In the genomic region with DNA sequence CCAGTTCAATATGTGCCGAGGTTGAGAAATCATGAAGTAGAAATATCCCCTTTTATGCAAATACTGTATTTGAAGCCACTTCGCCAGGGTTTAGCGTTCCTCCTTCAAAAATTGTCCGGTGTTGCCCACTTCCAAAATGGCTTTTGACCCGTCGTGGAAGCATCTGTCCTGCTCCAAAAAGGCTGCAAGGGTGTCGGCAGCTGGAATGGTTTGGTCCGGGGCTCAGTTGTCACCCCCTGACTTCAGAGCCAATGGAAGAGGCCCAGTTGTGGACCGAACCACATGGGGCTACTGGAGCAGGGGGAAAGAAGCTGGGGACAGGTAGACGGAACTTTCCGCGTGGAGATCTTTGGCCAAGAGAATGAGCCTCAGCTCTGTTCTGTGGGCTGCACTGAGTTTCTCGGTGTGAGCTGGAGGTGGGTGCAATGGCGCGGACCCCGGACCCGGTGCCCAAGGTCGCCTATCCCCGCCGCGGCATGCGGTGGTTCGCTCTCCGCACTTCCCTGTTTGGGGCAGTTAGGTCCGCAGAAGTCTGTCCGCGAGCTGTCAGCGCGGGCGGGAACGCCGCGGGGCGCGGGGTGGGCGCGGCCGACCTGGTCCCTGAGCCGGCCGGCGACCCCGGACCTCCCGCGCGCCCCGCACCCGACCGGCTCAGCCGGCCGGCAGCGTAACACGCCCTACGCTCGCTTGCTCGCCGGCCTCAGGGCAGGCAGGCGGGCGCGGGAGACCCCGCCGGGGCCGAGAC, we compare ENCODE assay signal across 1 cellular context.
TF ChIP-seq lines count a peak whose summit lies in the region.

ANKRD13A (plus strand) TSS at position 527 of the 745 bp plus-strand sequence. CDS start 259 bp downstream, outside the sequence.

TF ChIP-seq in HepG2, 621 proteins besides CTCF, POLR2A, EP300 and RAD21 (continued from another document and continues in another):
- TF ChIP-seq RERE (CRISPR knock-in tag; IDR thresholded peaks at IDR 0.05; ENCODE audit: low read depth) = no peak
- no peak for TF ChIP-seq ZFP36L1 (CRISPR knock-in tag; IDR thresholded peaks at IDR 0.05)
- TF ChIP-seq, protein P1, sequence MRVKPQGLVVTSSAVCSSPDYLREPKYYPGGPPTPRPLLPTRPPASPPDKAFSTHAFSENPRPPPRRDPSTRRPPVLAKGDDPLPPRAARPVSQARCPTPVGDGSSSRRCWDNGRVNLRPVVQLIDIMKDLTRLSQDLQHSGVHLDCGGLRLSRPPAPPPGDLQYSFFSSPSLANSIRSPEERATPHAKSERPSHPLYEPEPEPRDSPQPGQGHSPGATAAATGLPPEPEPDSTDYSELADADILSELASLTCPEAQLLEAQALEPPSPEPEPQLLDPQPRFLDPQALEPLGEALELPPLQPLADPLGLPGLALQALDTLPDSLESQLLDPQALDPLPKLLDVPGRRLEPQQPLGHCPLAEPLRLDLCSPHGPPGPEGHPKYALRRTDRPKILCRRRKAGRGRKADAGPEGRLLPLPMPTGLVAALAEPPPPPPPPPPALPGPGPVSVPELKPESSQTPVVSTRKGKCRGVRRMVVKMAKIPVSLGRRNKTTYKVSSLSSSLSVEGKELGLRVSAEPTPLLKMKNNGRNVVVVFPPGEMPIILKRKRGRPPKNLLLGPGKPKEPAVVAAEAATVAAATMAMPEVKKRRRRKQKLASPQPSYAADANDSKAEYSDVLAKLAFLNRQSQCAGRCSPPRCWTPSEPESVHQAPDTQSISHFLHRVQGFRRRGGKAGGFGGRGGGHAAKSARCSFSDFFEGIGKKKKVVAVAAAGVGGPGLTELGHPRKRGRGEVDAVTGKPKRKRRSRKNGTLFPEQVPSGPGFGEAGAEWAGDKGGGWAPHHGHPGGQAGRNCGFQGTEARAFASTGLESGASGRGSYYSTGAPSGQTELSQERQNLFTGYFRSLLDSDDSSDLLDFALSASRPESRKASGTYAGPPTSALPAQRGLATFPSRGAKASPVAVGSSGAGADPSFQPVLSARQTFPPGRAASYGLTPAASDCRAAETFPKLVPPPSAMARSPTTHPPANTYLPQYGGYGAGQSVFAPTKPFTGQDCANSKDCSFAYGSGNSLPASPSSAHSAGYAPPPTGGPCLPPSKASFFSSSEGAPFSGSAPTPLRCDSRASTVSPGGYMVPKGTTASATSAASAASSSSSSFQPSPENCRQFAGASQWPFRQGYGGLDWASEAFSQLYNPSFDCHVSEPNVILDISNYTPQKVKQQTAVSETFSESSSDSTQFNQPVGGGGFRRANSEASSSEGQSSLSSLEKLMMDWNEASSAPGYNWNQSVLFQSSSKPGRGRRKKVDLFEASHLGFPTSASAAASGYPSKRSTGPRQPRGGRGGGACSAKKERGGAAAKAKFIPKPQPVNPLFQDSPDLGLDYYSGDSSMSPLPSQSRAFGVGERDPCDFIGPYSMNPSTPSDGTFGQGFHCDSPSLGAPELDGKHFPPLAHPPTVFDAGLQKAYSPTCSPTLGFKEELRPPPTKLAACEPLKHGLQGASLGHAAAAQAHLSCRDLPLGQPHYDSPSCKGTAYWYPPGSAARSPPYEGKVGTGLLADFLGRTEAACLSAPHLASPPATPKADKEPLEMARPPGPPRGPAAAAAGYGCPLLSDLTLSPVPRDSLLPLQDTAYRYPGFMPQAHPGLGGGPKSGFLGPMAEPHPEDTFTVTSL (CRISPR knock-in tag; IDR thresholded peaks at IDR 0.05; ENCODE audit: borderline replicate concordance) = 0 out of 2 replicates have a peak, but pooled peaks have one; percentile 46
- TF ChIP-seq ZNF143 (CRISPR knock-in tag; IDR thresholded peaks at IDR 0.05) = no peak; the same call in 1 of the 2 replicates
- TF ChIP-seq, protein P2, sequence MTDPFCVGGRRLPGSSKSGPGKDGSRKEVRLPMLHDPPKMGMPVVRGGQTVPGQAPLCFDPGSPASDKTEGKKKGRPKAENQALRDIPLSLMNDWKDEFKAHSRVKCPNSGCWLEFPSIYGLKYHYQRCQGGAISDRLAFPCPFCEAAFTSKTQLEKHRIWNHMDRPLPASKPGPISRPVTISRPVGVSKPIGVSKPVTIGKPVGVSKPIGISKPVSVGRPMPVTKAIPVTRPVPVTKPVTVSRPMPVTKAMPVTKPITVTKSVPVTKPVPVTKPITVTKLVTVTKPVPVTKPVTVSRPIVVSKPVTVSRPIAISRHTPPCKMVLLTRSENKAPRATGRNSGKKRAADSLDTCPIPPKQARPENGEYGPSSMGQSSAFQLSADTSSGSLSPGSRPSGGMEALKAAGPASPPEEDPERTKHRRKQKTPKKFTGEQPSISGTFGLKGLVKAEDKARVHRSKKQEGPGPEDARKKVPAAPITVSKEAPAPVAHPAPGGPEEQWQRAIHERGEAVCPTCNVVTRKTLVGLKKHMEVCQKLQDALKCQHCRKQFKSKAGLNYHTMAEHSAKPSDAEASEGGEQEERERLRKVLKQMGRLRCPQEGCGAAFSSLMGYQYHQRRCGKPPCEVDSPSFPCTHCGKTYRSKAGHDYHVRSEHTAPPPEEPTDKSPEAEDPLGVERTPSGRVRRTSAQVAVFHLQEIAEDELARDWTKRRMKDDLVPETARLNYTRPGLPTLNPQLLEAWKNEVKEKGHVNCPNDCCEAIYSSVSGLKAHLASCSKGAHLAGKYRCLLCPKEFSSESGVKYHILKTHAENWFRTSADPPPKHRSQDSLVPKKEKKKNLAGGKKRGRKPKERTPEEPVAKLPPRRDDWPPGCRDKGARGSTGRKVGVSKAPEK (CRISPR knock-in tag; IDR thresholded peaks at IDR 0.05; ENCODE audit: borderline replicate concordance) = no peak
- TF ChIP-seq ZNF12 (CRISPR knock-in tag; IDR thresholded peaks at IDR 0.05) = no peak; the same call in 1 of the 2 replicates
- TF ChIP-seq ZNF207 (IDR thresholded peaks at IDR 0.05; ENCODE audit: borderline replicate concordance) = no peak
- TF ChIP-seq ZNF792 (CRISPR knock-in tag; IDR thresholded peaks at IDR 0.05) = peak; percentile 58; the same call in 1 of the 2 replicates
- TF ChIP-seq NONO (IDR thresholded peaks at IDR 0.05) = peak; percentile 98; the same call in 1 of the 2 replicates
- TF ChIP-seq NONO (CRISPR knock-in tag; conservative IDR thresholded peaks at IDR 0.05) = peak; percentile 82
- TF ChIP-seq, protein P3, sequence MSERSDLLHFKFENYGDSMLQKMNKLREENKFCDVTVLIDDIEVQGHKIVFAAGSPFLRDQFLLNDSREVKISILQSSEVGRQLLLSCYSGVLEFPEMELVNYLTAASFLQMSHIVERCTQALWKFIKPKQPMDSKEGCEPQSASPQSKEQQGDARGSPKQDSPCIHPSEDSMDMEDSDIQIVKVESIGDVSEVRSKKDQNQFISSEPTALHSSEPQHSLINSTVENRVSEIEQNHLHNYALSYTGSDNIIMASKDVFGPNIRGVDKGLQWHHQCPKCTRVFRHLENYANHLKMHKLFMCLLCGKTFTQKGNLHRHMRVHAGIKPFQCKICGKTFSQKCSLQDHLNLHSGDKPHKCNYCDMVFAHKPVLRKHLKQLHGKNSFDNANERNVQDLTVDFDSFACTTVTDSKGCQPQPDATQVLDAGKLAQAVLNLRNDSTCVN (CRISPR knock-in tag; IDR thresholded peaks at IDR 0.05; ENCODE audit: borderline replicate concordance) = 0 out of 2 replicates have a peak, but pooled peaks have one; percentile 29
- TF ChIP-seq MTERF4 (CRISPR knock-in tag; IDR thresholded peaks at IDR 0.05) = peak; percentile 68; the same call in 1 of the 2 replicates
- TF ChIP-seq SMARCE1 (IDR thresholded peaks at IDR 0.05; ENCODE audit: borderline replicate concordance) = no peak
- TF ChIP-seq ZNF788 (CRISPR knock-in tag; IDR thresholded peaks at IDR 0.05; ENCODE audit: borderline replicate concordance) = no peak
- TF ChIP-seq ZNF552 (CRISPR knock-in tag; IDR thresholded peaks at IDR 0.05; ENCODE audit: borderline replicate concordance) = no peak
- no peak for TF ChIP-seq ZBTB44 (CRISPR knock-in tag; IDR thresholded peaks at IDR 0.05)
- TF ChIP-seq RFXAP (CRISPR knock-in tag; IDR thresholded peaks at IDR 0.05; ENCODE audit: borderline replicate concordance) = peak; percentile 58
- TF ChIP-seq MED13 (CRISPR knock-in tag; IDR thresholded peaks at IDR 0.05) = no peak
- TF ChIP-seq TP53 (CRISPR knock-in tag; conservative IDR thresholded peaks at IDR 0.05) = peak; percentile 83; the same call in 1 of the 2 replicates
- peak; percentile 87 for TF ChIP-seq KLF6 (CRISPR knock-in tag; IDR thresholded peaks at IDR 0.05)
- peak; percentile 59; the same call in 1 of the 2 replicates for TF ChIP-seq TARDBP (CRISPR knock-in tag; IDR thresholded peaks at IDR 0.05)
- TF ChIP-seq, protein P4, sequence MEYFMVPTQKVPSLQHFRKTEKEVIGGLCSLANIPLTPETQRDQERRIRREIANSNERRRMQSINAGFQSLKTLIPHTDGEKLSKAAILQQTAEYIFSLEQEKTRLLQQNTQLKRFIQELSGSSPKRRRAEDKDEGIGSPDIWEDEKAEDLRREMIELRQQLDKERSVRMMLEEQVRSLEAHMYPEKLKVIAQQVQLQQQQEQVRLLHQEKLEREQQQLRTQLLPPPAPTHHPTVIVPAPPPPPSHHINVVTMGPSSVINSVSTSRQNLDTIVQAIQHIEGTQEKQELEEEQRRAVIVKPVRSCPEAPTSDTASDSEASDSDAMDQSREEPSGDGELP (IDR thresholded peaks at IDR 0.05; ENCODE audit: borderline replicate concordance, low read depth) = peak; percentile 7; the same call in 1 of the 2 replicates
- peak; percentile 87; the same call in 1 of the 2 replicates for TF ChIP-seq ATF7-NPFF (CRISPR knock-in tag; IDR thresholded peaks at IDR 0.05; ENCODE audit: low read depth)
- no peak for TF ChIP-seq EZH2 (conservative IDR thresholded peaks at IDR 0.05; ENCODE audit: low read depth, low read length)
- no peak for TF ChIP-seq ATF4 (CRISPR knock-in tag; IDR thresholded peaks at IDR 0.05)
- no peak for TF ChIP-seq SSRP1 (CRISPR knock-in tag; IDR thresholded peaks at IDR 0.05)
- TF ChIP-seq HIC2 (CRISPR knock-in tag; IDR thresholded peaks at IDR 0.05; ENCODE audit: low read depth) = peak; percentile 28; the same call in 1 of the 2 replicates
- TF ChIP-seq KAT8 (CRISPR knock-in tag; IDR thresholded peaks at IDR 0.05) = peak; percentile 73; the same call in 1 of the 2 replicates
